ENCODE assay signal across 18 cellular contexts in genomic region chr16:27256861-27257260, GRCh38.
"Had no signal": no experiment of that assay in that cellular context is flagged by ENCODE, and none has a peak within 500 bp of the region (broad histone marks: within the 10 kb centered on the region; RNA-seq: fewer than 3 reads in every experiment).

No MANE protein-coding gene starts in this region.

- H3K4me3 ChIP-seq: SJCRH30, testis had no signal

- H3K9me3 ChIP-seq: SJCRH30, testis had no signal

- H3K27me3 ChIP-seq: SJCRH30, testis had no signal

- DNase-seq: activated CD4-positive, alpha-beta T cell treated with anti-CD3 and anti-CD28 coated beads, Interleukin-2, amount 50 U/mL, for 4 hours; activated naive CD4-positive, alpha-beta T cell treated with anti-CD3 and anti-CD28 coated beads, Interleukin-2, amount 10 ng/mL, durations not matched to agents 7 days and 5 days; cortex of kidney; effector CD4-positive, alpha-beta T cell; foreskin fibroblast; head of caudate nucleus; kidney glomerular epithelial cell; mesendoderm; nucleus accumbens; right cardiac atrium; SJCRH30; small intestine; stimulated activated CD4-positive, alpha-beta T cell treated with anti-CD3 and anti-CD28 coated beads, Interleukin-4, amount 100 ng/mL, for 24 hours; stimulated activated naive CD8-positive, alpha-beta T cell treated with anti-CD3 and anti-CD28 coated beads, Interleukin-15, Interleukin-2, amounts not matched to agents 100 U/mL and 50 U/mL, for 24 hours; testis had no signal

- H3K4me3 Mint-ChIP-seq: activated naive CD4-positive, alpha-beta T cell treated with anti-CD3 and anti-CD28 coated beads, Interleukin-2, amount 10 ng/mL, durations not matched to agents 7 days and 5 days; brain; nephron had no signal

- H3K9me3 Mint-ChIP-seq: activated naive CD4-positive, alpha-beta T cell treated with anti-CD3 and anti-CD28 coated beads, Interleukin-2, amount 10 ng/mL, durations not matched to agents 7 days and 5 days; nephron had no signal

- H3K27me3 Mint-ChIP-seq: activated naive CD4-positive, alpha-beta T cell treated with anti-CD3 and anti-CD28 coated beads, Interleukin-2, amount 10 ng/mL, durations not matched to agents 7 days and 5 days; progenitor cell of endocrine pancreas had no signal

- H3K27ac ChIP-seq: SJCRH30 had no signal

- H3K27ac Mint-ChIP-seq: activated naive CD4-positive, alpha-beta T cell treated with anti-CD3 and anti-CD28 coated beads, Interleukin-2, amount 10 ng/mL, durations not matched to agents 7 days and 5 days; brain; nephron; progenitor cell of endocrine pancreas had no signal
